ENCODE assay signal across 17 cellular contexts in genomic region chr6:154227862-154228520, GRCh38.
DNase-seq lines count a peak whose midpoint lies in the region; ATAC-seq and TF ChIP-seq lines count a peak whose summit lies in the region.
"Had no signal": no experiment of that assay in that cellular context is flagged by ENCODE, and none has a peak within 500 bp of the region (broad histone marks: within the 10 kb centered on the region; RNA-seq: fewer than 3 reads in every experiment).

No MANE protein-coding gene starts in this region.

- H2BK20ac ChIP-seq in H9 (ENCODE audit: low read depth, low read length, poor library complexity, severe bottlenecking) = no peak overlapping the region

- H3K4me2 ChIP-seq in H9 (ENCODE audit: insufficient read depth, insufficient read length, low read length) = no peak overlapping the region

- H4K8ac ChIP-seq in H9 (replicated peaks; ENCODE audit: insufficient read length, low read depth, low read length) = no peak overlapping the region

- no peak overlapping the region for H2BK12ac ChIP-seq in H9 (ENCODE audit: insufficient read length, low read depth, low read length)

- no peak overlapping the region for H2AFZ ChIP-seq in H9 (ENCODE audit: low read length)
- H2AFZ ChIP-seq: GM23248 had no signal

- no peak overlapping the region for H2AK5ac ChIP-seq in H9 (ENCODE audit: insufficient read length, low read length)

- H4K91ac ChIP-seq in H9 (ENCODE audit: insufficient read length, low read depth, low read length) = no peak overlapping the region

- no peak overlapping the region for H3K14ac ChIP-seq in H9 (ENCODE audit: insufficient read depth, low read length)

- peak overlapping the region; percentile 9 to 97 (median 78) for H3K27ac Mint-ChIP-seq in CD8-positive, alpha-beta memory T cell
- H3K27ac Mint-ChIP-seq in activated naive CD8-positive, alpha-beta T cell treated with anti-CD3 and anti-CD28 coated beads, Interleukin-2, amount 50 U/mL, for 24 hours = peak overlapping the region; percentile 30
- H3K27ac Mint-ChIP-seq in Calu3 (ENCODE audit: unreplicated experiment) = no peak overlapping the region
- H3K27ac Mint-ChIP-seq in H9 = no peak overlapping the region; a peak in 1 of 7 replicates

- TF ChIP-seq CTCF in neutrophil (IDR thresholded peaks at IDR 0.05) = no peak
- TF ChIP-seq CTCF in Calu3 (IDR thresholded peaks at IDR 0.05; ENCODE audit: unreplicated experiment) = no peak
- no peak for TF ChIP-seq CTCF in H9 (conservative IDR thresholded peaks at IDR 0.05)
- TF ChIP-seq CTCF in gastroesophageal sphincter (IDR thresholded peaks at IDR 0.05) = no peak

- no peak overlapping the region for H3K4ac ChIP-seq in H9 (ENCODE audit: low read depth, low read length)

- H3K79me1 ChIP-seq in H9 (ENCODE audit: insufficient read depth, low read depth, low read length, poor library complexity, severe bottlenecking) = no peaks in the 10 kb centered on the region

- H2BK5ac ChIP-seq in H9 (ENCODE audit: insufficient read length, low read length) = no peak overlapping the region

- CTCF ChIA-PET in CD8-positive, alpha-beta memory T cell (lab: Charles Lee) = interaction anchor here (0.7 to 1.5 kb wide), 3 partner anchors 13 to 70 kb away, joined by 3 read pairs; no protein-coding TSS in a partner anchor
- CTCF ChIA-PET in Calu3 (lab: Charles Lee) = no interaction called here

- H2BK120ac ChIP-seq in H9 (ENCODE audit: low read depth, low read length, poor library complexity, severe bottlenecking) = no peak overlapping the region

- no peak overlapping the region for H3K27ac ChIP-seq in CD8-positive, alpha-beta memory T cell (ENCODE audit: low read depth, low read length)
- H3K27ac ChIP-seq in neutrophil (peak overlapping the region; percentile 21), H9 (ENCODE audit: insufficient read length, low read depth, low read length) (no peak overlapping the region), gastroesophageal sphincter (no peak overlapping the region)
- H3K27ac ChIP-seq: GM23248, HL-60 had no signal

- no peak overlapping the region for H3T11ph ChIP-seq in H9 (ENCODE audit: low read length)

- H3K56ac ChIP-seq in H9 (ENCODE audit: insufficient read length, low read depth, low read length) = no peak overlapping the region

- no TSS peak for BruUV-seq in Calu3 (replicated peaks; lab: Mats Ljungman, UMichigan)

- H3K79me2 ChIP-seq in H9 (ENCODE audit: insufficient read depth, low read length) = no peaks in the 10 kb centered on the region

- H3K36me3 ChIP-seq in CD8-positive, alpha-beta memory T cell (ENCODE audit: insufficient read depth, low read length) = no peaks in the 10 kb centered on the region
- H3K36me3 ChIP-seq in neutrophil (peaks cover 15% of the 10 kb centered on the region), gastroesophageal sphincter (no peaks in the 10 kb centered on the region)

- TF ChIP-seq EP300 in gastroesophageal sphincter (IDR thresholded peaks at IDR 0.05) = no peak

- TF ChIP-seq POLR2A in gastroesophageal sphincter (IDR thresholded peaks at IDR 0.05) = no peak

- H3K36me3 Mint-ChIP-seq in activated T-cell treated with anti-CD3 and anti-CD28 coated beads, Interleukin-2, amount 50 U/mL, for 4 hours (ENCODE audit: insufficient read depth) = peaks cover 15% of the 10 kb centered on the region
- peaks cover 0 to 34% (median 21%) of the 10 kb centered on the region in 3 donors for H3K36me3 Mint-ChIP-seq in CD8-positive, alpha-beta memory T cell
- no peaks in the 10 kb centered on the region for H3K36me3 Mint-ChIP-seq in activated naive CD8-positive, alpha-beta T cell treated with anti-CD3 and anti-CD28 coated beads, Interleukin-2, amount 50 U/mL, for 24 hours (ENCODE audit: low read depth)
- H3K36me3 Mint-ChIP-seq in Calu3 (ENCODE audit: insufficient read depth, unreplicated experiment) (no peaks in the 10 kb centered on the region), H9 (ENCODE audit: insufficient read depth in 1 of 3, low read depth in 3 of 3) (no peaks in the 10 kb centered on the region; a peak in 1 of 7 replicates)

- no peak overlapping the region for H3K23ac ChIP-seq in H9 (ENCODE audit: insufficient read length, low read depth, low read length)

- no peak overlapping the region for H3K9ac ChIP-seq in H9 (ENCODE audit: extremely low read depth, insufficient read length, low read length)
- H3K9ac ChIP-seq: GM23248 had no signal

- H3K27me3 ChIP-seq in CD8-positive, alpha-beta memory T cell (ENCODE audit: insufficient read depth, low read length, poor library complexity, severe bottlenecking) = no peaks in the 10 kb centered on the region
- H3K27me3 ChIP-seq in neutrophil = no peaks in the 10 kb centered on the region
- no peaks in the 10 kb centered on the region for H3K27me3 ChIP-seq in H9 (ENCODE audit: insufficient read depth, low read length)
- H3K27me3 ChIP-seq in gastroesophageal sphincter = no peaks in the 10 kb centered on the region

- H2BK15ac ChIP-seq in H9 (ENCODE audit: low read depth, low read length) = no peak overlapping the region

- intact Hi-C loops in Calu3 (cut with micrococcal nuclease; ENCODE audit: unreplicated experiment) = no loop called here

- H3K4me3 Mint-ChIP-seq in activated T-cell treated with anti-CD3 and anti-CD28 coated beads, Interleukin-2, amount 50 U/mL, for 4 hours = peak overlapping the region; percentile 24
- H3K4me3 Mint-ChIP-seq in CD8-positive, alpha-beta memory T cell = peak overlapping the region in 6 of 7 donors; percentile 6 to 40 (median 22)
- H3K4me3 Mint-ChIP-seq in activated naive CD8-positive, alpha-beta T cell treated with anti-CD3 and anti-CD28 coated beads, Interleukin-2, amount 50 U/mL, for 24 hours = no peak overlapping the region
- H3K4me3 Mint-ChIP-seq in Calu3 (ENCODE audit: low read depth, unreplicated experiment) (no peak overlapping the region), H9 (no peak overlapping the region)

- no peak overlapping the region for H3K18ac ChIP-seq in H9 (ENCODE audit: insufficient read length, low read depth, low read length)

- peaks cover 76% of the 10 kb centered on the region for H3K4me1 ChIP-seq in CD8-positive, alpha-beta memory T cell (ENCODE audit: insufficient read depth, low read length)
- H3K4me1 ChIP-seq in neutrophil (ENCODE audit: control insufficient read depth in 1 of 2, insufficient read depth in 1 of 2, low read depth in 1 of 2, low read length in 1 of 2) = peaks cover 0 to 8% of the 10 kb centered on the region in 2 experiments
- H3K4me1 ChIP-seq in H9 (ENCODE audit: insufficient read depth, low read length) = no peaks in the 10 kb centered on the region
- H3K4me1 ChIP-seq in gastroesophageal sphincter = no peaks in the 10 kb centered on the region

- H3K9me3 Mint-ChIP-seq in activated T-cell treated with anti-CD3 and anti-CD28 coated beads, Interleukin-2, amount 50 U/mL, for 4 hours = no peaks in the 10 kb centered on the region
- H3K9me3 Mint-ChIP-seq in CD8-positive, alpha-beta memory T cell = no peaks in the 10 kb centered on the region
- no peaks in the 10 kb centered on the region for H3K9me3 Mint-ChIP-seq in activated naive CD8-positive, alpha-beta T cell treated with anti-CD3 and anti-CD28 coated beads, Interleukin-2, amount 50 U/mL, for 24 hours
- H3K9me3 Mint-ChIP-seq in Calu3 (ENCODE audit: low read depth, unreplicated experiment) (no peaks in the 10 kb centered on the region), H9 (no peaks in the 10 kb centered on the region)

- POLR2A ChIA-PET in CD8-positive, alpha-beta memory T cell (lab: Charles Lee) = no interaction called here

- no CpG with 5 or more reads among the region's 7 CpGs for WGBS in H9 (ENCODE audit: extremely low coverage, insufficient read length, low lambda C conversion rate)
- WGBS in gastroesophageal sphincter (ENCODE audit: low coverage in 1 of 2), 2 donors = 77 to 80% methylated on average over 7 of the region's 7 CpGs

- ATAC-seq in activated T-cell treated with anti-CD3 and anti-CD28 coated beads, Interleukin-2, amount 50 U/mL, for 4 hours = no peak
- ATAC-seq in activated naive CD8-positive, alpha-beta T cell treated with anti-CD3 and anti-CD28 coated beads, Interleukin-2, amount 50 U/mL, for 24 hours = no peak
- ATAC-seq in gastroesophageal sphincter = no peak
- ATAC-seq: Panc1 had no signal

- no peak for DNase-seq in activated T-cell treated with anti-CD3 and anti-CD28 coated beads, Interleukin-2, amount 50 U/mL, for 4 hours
- DNase-seq in activated T-cell treated with anti-CD3 and anti-CD28 coated beads, Interleukin-2, amount 50 U/mL, for 48 hours = no peak
- no peak for DNase-seq in CD8-positive, alpha-beta memory T cell
- DNase-seq in activated naive CD8-positive, alpha-beta T cell treated with anti-CD3 and anti-CD28 coated beads, Interleukin-2, amount 50 U/mL, for 24 hours = no peak
- no peak for DNase-seq in Calu3
- DNase-seq in H9 = no peak
- DNase-seq: C1 segment of cervical spinal cord, DMS79 treated with DMSO at 0.1 percent for 48 hours, GM23248, MV-4-11, NCI-H1417 treated with DMSO at 0.1 percent for 48 hours, NCI-H2029, NCI-H2171 treated with DMSO at 0.1 percent for 48 hours had no signal

- no peak overlapping the region for H3K4me3 ChIP-seq in CD8-positive, alpha-beta memory T cell (ENCODE audit: low read length)
- no peak overlapping the region for H3K4me3 ChIP-seq in neutrophil (ENCODE audit: low read depth in 1 of 2, low read length in 1 of 2)
- no peak overlapping the region for H3K4me3 ChIP-seq in gastroesophageal sphincter
- H3K4me3 ChIP-seq: GM23248 had no signal

- peaks cover 79% of the 10 kb centered on the region for H3K4me1 Mint-ChIP-seq in activated T-cell treated with anti-CD3 and anti-CD28 coated beads, Interleukin-2, amount 50 U/mL, for 4 hours (ENCODE audit: low read depth)
- peaks cover 78 to 88% (median 84%) of the 10 kb centered on the region in 3 donors for H3K4me1 Mint-ChIP-seq in CD8-positive, alpha-beta memory T cell
- H3K4me1 Mint-ChIP-seq in activated naive CD8-positive, alpha-beta T cell treated with anti-CD3 and anti-CD28 coated beads, Interleukin-2, amount 50 U/mL, for 24 hours = peaks cover 83% of the 10 kb centered on the region
- H3K4me1 Mint-ChIP-seq in Calu3 (ENCODE audit: low read depth, unreplicated experiment) = no peaks in the 10 kb centered on the region
- H3K4me1 Mint-ChIP-seq in H9 = peaks cover 0 to 7% of the 10 kb centered on the region in 2 experiments; a peak in 2 of 4 replicates

- H3K27me3 Mint-ChIP-seq in activated T-cell treated with anti-CD3 and anti-CD28 coated beads, Interleukin-2, amount 50 U/mL, for 4 hours (ENCODE audit: low read depth) = no peaks in the 10 kb centered on the region
- H3K27me3 Mint-ChIP-seq in CD8-positive, alpha-beta memory T cell = no peaks in the 10 kb centered on the region
- no peaks in the 10 kb centered on the region for H3K27me3 Mint-ChIP-seq in activated naive CD8-positive, alpha-beta T cell treated with anti-CD3 and anti-CD28 coated beads, Interleukin-2, amount 50 U/mL, for 24 hours
- H3K27me3 Mint-ChIP-seq in Calu3 (ENCODE audit: unreplicated experiment) = peaks cover 12% of the 10 kb centered on the region
- no peaks in the 10 kb centered on the region for H3K27me3 Mint-ChIP-seq in H9 (ENCODE audit: low read depth)

- H4K5ac ChIP-seq in H9 (ENCODE audit: insufficient read length, low read depth, low read length) = no peak overlapping the region

- no peaks in the 10 kb centered on the region for H3K9me3 ChIP-seq in CD8-positive, alpha-beta memory T cell (ENCODE audit: low read length)
- no peaks in the 10 kb centered on the region for H3K9me3 ChIP-seq in neutrophil
- H3K9me3 ChIP-seq in H9 (ENCODE audit: control insufficient read depth, low read depth, low read length) = no peaks in the 10 kb centered on the region
- no peaks in the 10 kb centered on the region for H3K9me3 ChIP-seq in gastroesophageal sphincter

- no peaks in the 10 kb centered on the region for H3K23me2 ChIP-seq in H9 (ENCODE audit: insufficient read length, low read depth, low read length, poor library complexity, severe bottlenecking)

- H4K20me1 ChIP-seq in H9 (ENCODE audit: control insufficient read depth, insufficient read depth, insufficient read length) = no peaks in the 10 kb centered on the region

Comparison
In these comparisons a context has a peak if more than half of its experiments do, and no peak if none do; other contexts are left out.
1. H3K4me3 Mint-ChIP-seq: peak in activated T-cell treated with anti-CD3 and anti-CD28 coated beads, Interleukin-2, amount 50 U/mL, for 4 hours (single experiment) and CD8-positive, alpha-beta memory T cell (6 of 7); none in activated naive CD8-positive, alpha-beta T cell treated with anti-CD3 and anti-CD28 coated beads, Interleukin-2, amount 50 U/mL, for 24 hours (single experiment), Calu3 (single experiment) and H9 (0 of 2).
2. H3K27ac Mint-ChIP-seq: peak in CD8-positive, alpha-beta memory T cell (8 of 8) and activated naive CD8-positive, alpha-beta T cell treated with anti-CD3 and anti-CD28 coated beads, Interleukin-2, amount 50 U/mL, for 24 hours (single experiment); none in Calu3 (single experiment) and H9 (0 of 3).